ENCODE assay signal across 9 cellular contexts in the genomic region with DNA sequence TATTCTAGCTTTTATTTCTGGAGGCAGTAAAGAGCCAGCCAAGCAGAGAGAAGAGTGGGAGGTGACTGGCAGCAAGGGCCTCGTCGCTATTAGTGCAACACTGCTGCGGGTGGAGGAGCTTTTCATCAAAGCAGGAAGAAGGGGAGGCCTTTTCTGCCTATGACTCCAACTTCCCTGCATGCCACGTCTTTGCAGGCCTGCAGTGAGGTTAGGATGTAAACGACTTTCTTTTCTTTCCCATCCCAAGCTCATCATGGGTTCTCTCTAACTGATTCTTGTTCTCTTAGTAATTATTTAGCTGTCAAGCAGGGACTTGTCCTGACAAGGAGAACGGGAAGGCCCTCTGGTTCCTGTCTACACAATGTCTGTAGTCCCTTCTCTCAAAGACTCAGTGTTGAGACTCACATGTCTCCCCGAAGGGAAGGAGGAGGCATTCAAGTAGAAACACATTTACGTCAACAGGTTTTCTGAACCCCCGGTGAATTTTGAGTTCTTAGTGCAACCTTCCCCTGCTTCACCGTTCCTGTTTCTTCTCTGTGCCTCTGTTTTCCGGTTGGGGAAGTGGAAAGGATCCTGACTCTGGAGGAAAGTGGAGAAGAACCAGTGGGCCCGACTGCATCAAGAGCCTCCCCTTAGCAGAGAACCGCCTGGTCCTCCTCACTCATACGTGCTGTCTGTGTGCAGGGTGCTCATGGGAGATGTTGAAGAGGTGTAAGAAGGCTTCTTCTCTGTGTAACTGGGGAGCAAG. TPM values are rescaled to one million over a fixed set of nuclear protein-coding genes. Genes with fewer than 3 reads are reported as not detected.
DNase-seq lines count a peak whose midpoint lies in the region; ATAC-seq, FAIRE-seq and TF ChIP-seq lines count a peak whose summit lies in the region.
"Had no signal": no experiment of that assay in that cellular context is flagged by ENCODE, and none has a peak within 500 bp of the region (broad histone marks: within the 10 kb centered on the region; RNA-seq: fewer than 3 reads in every experiment).

No MANE protein-coding gene starts in this region.

- CTCF ChIA-PET in endothelial cell of umbilical vein (lab: Charles Lee) = interaction anchor here (0.9 to 2.5 kb wide), 12 partner anchors 8 to 105 kb away, joined by 3 to 25 read pairs (median 4); partner anchors contain the start of gene PACS1

- H3K4me1 Mint-ChIP-seq in naive thymus-derived CD8-positive, alpha-beta T cell = peaks cover 44 to 84% (median 83%) of the 10 kb centered on the region in 4 donors

- BruUV-seq in endothelial cell of umbilical vein (replicated peaks; lab: Mats Ljungman, UMichigan) = no TSS peak

- H3K36me3 ChIP-seq in endothelial cell of umbilical vein (ENCODE audit: control insufficient read depth in 2 of 2, extremely low read depth in 1 of 2, insufficient read depth in 2 of 2, low read length in 2 of 2) = no peaks in the 10 kb centered on the region

- TF ChIP-seq CTCF in endothelial cell of umbilical vein (IDR thresholded peaks at IDR 0.05; ENCODE audit: extremely low read depth in 1 of 2, insufficient read depth in 1 of 2, low read depth in 1 of 2, low read length in 2 of 2) = no peak

- peak overlapping the region; percentile 58 for H3K27ac ChIP-seq in endothelial cell of umbilical vein (ENCODE audit: insufficient read depth, low read depth, low read length)
- H3K27ac ChIP-seq: C4-2B had no signal

- no peaks in the 10 kb centered on the region for H3K27me3 Mint-ChIP-seq in naive thymus-derived CD8-positive, alpha-beta T cell

- intact Hi-C loops in endothelial cell of umbilical vein (cut with micrococcal nuclease) = no loop called here

- H3K4me3 Mint-ChIP-seq in naive thymus-derived CD8-positive, alpha-beta T cell = peak overlapping the region; percentile 61 to 89 (median 81)

- dilution Hi-C loops in endothelial cell of umbilical vein (cut with MboI; ENCODE audit: extremely low pct_ligation_motif_present, low sequenced_read_pairs) = no loop called here

- H3K79me2 ChIP-seq in endothelial cell of umbilical vein (ENCODE audit: control insufficient read depth, insufficient read depth, low read length) = peaks cover 9% of the 10 kb centered on the region

- H2AFZ ChIP-seq in endothelial cell of umbilical vein (ENCODE audit: low read depth, low read length) = peak overlapping the region; percentile 81

- no peaks in the 10 kb centered on the region for H3K9me3 ChIP-seq in endothelial cell of umbilical vein (replicated peaks; ENCODE audit: control insufficient read depth, insufficient read depth, low read length)

- DNase-seq in NCI-H1417 (lab: John Stamatoyannopoulos, UW) = peak; percentile 17 to 45 (median 28)
- no peak for DNase-seq in NCI-H1417 treated with DMSO at 0.1 percent for 48 hours (lab: John Stamatoyannopoulos, UW)
- peak; percentile 42 for DNase-seq in NCI-H2107 (lab: John Stamatoyannopoulos, UW)
- peak; percentile 30 to 48 for DNase-seq in activated CD8-positive, alpha-beta memory T cell treated with anti-CD3 and anti-CD28 coated beads for 4 hours (ENCODE audit: low read depth in 2 of 2)
- DNase-seq in endothelial cell of umbilical vein (ENCODE audit: low read depth, low spot score) = peak; percentile 76
- peak; percentile 23 to 75 (median 55) for DNase-seq in naive thymus-derived CD8-positive, alpha-beta T cell
- peak; percentile 55 for DNase-seq in stimulated activated naive CD4-positive, alpha-beta T cell treated with Interleukin-2 at 50 U/mL for 16 hours (lab: John Stamatoyannopoulos, UW)

- H3K4me1 ChIP-seq in endothelial cell of umbilical vein (ENCODE audit: control insufficient read depth, extremely low read depth, insufficient read depth, low read length) = peaks cover 17% of the 10 kb centered on the region

- H3K4me3 ChIP-seq in endothelial cell of umbilical vein (replicated peaks in 1 of 3; ENCODE audit: insufficient read depth in 1 of 3, low read depth in 1 of 3, low read length in 3 of 3) = no peak overlapping the region

- peak; percentile 92 for ATAC-seq in naive thymus-derived CD8-positive, alpha-beta T cell
- no peak for ATAC-seq in HG02884 (IDR thresholded peaks at IDR 0.05; ENCODE audit: unreplicated experiment)

- H3K27me3 ChIP-seq in endothelial cell of umbilical vein (ENCODE audit: control insufficient read depth in 2 of 2, insufficient read depth in 2 of 2, low read length in 2 of 2) = no peaks in the 10 kb centered on the region

- POLR2A ChIA-PET in endothelial cell of umbilical vein (lab: Charles Lee) = interaction anchor here (0.6 kb wide), 1 partner anchor 116 kb away, joined by 4 read pairs; no protein-coding TSS in a partner anchor
- POLR2A ChIA-PET in naive thymus-derived CD8-positive, alpha-beta T cell (lab: Charles Lee) = interaction anchor here (0.7 to 2.4 kb wide), 10 partner anchors 9 to 75 kb away, joined by 4 to 18 read pairs (median 6); partner anchors contain the start of genes PACS1 and SF3B2

- FAIRE-seq in endothelial cell of umbilical vein (lab: Jason Lieb, UNC) = peak; percentile 95

- H3K9me1 ChIP-seq in endothelial cell of umbilical vein (replicated peaks; ENCODE audit: control insufficient read depth, extremely low read depth, insufficient read depth, low read length) = no peaks in the 10 kb centered on the region

- peak overlapping the region; percentile 88 to 98 (median 96) for H3K27ac Mint-ChIP-seq in naive thymus-derived CD8-positive, alpha-beta T cell

- peak overlapping the region; percentile 15 for H3K4me2 ChIP-seq in endothelial cell of umbilical vein (ENCODE audit: insufficient read depth, low read length)

- no peak for TF ChIP-seq POLR2A in endothelial cell of umbilical vein (IDR thresholded peaks at IDR 0.05; ENCODE audit: low read depth, low read length)

- peaks cover 0 to 7% (median 0%) of the 10 kb centered on the region in 3 donors for H3K36me3 Mint-ChIP-seq in naive thymus-derived CD8-positive, alpha-beta T cell

- no peaks in the 10 kb centered on the region for H4K20me1 ChIP-seq in endothelial cell of umbilical vein (replicated peaks; ENCODE audit: control insufficient read depth, extremely low read depth, insufficient read depth, low read length)

- no peaks in the 10 kb centered on the region for H3K9me3 Mint-ChIP-seq in naive thymus-derived CD8-positive, alpha-beta T cell

- peak overlapping the region; percentile 26 for H3K9ac ChIP-seq in endothelial cell of umbilical vein (replicated peaks; ENCODE audit: extremely low read depth, insufficient read depth, low read length)

TF ChIP-seq in endothelial cell of umbilical vein, 7 proteins besides CTCF, POLR2A, EP300 and RAD21:
- peak; percentile 21 for TF ChIP-seq FOS (IDR thresholded peaks at IDR 0.05; ENCODE audit: borderline replicate concordance, insufficient read depth, low read length)
- TF ChIP-seq EZH2 (IDR thresholded peaks at IDR 0.05; ENCODE audit: borderline replicate concordance, low read depth, low read length, severe bottlenecking) = no peak
TF ChIP-seq in endothelial cell of umbilical vein: peak in this region for 1.

RNA-seq across cellular contexts. Expression of gene PACS1, which starts 56.9 kb away (rescaled TPM):
- 52.8 and 64.4 TPM in 2 replicates for total RNA-seq in endothelial cell of umbilical vein
- 24.8 and 26.4 TPM in 2 replicates for polyA plus RNA-seq in endothelial cell of umbilical vein
- polyA plus RNA-seq in endothelial cell of umbilical vein (2011; cell fraction: cytosol; rRNA removed) = 25.8 and 31.1 TPM in 2 replicates
- polyA plus RNA-seq in endothelial cell of umbilical vein (2011; cell fraction: nucleus; rRNA removed) = 52.0 and 54.9 TPM in 2 replicates
- 53.6 and 59.1 TPM in 2 replicates for polyA plus RNA-seq in endothelial cell of umbilical vein (2012)
- polyA minus RNA-seq in endothelial cell of umbilical vein = 60.0 and 67.9 TPM in 2 replicates
- polyA minus RNA-seq in endothelial cell of umbilical vein (2011; cell fraction: cytosol; rRNA and poly(A)+ RNA removed) = 63.5 TPM
- polyA minus RNA-seq in endothelial cell of umbilical vein (2011; cell fraction: nucleus; rRNA and poly(A)+ RNA removed) = 63.3 and 93.6 TPM in 2 replicates
- 100 to 1,000 TPM; 312 to 317 TPM for total RNA-seq in naive thymus-derived CD8-positive, alpha-beta T cell
- polyA plus RNA-seq in naive thymus-derived CD8-positive, alpha-beta T cell = 10 to 100 TPM; 35.9 to 98.8 (median 49.9) TPM
